ENCODE assay signal across 30 cellular contexts in genomic region chr16:82859638-82860037, GRCh38.
"Had no signal": no experiment of that assay in that cellular context is flagged by ENCODE, and none has a peak within 500 bp of the region (broad histone marks: within the 10 kb centered on the region; RNA-seq: fewer than 3 reads in every experiment).

No MANE protein-coding gene starts in this region.

- H3K27ac ChIP-seq: body of pancreas, colonic mucosa, dorsolateral prefrontal cortex, WERI-Rb-1 had no signal

- H3K9me3 ChIP-seq: body of pancreas, colonic mucosa had no signal

- FAIRE-seq: astrocyte, frontal cortex had no signal

- H3K4me3 ChIP-seq: body of pancreas, colonic mucosa, dorsolateral prefrontal cortex had no signal

- ATAC-seq: activated CD4-positive, alpha-beta T cell treated with anti-CD3 and anti-CD28 coated beads for 36 hours; activated naive CD4-positive, alpha-beta T cell treated with anti-CD3 and anti-CD28 coated beads, Interleukin-2, amount 50 U/mL, for 72 hours; activated T-cell treated with anti-CD3 and anti-CD28 coated beads, Interleukin-2, amount 50 U/mL, for 72 hours; body of pancreas; esophagus mucosa; T-helper 17 cell had no signal

- H3K27me3 ChIP-seq: body of pancreas, colonic mucosa, dorsolateral prefrontal cortex had no signal

- H3K4me1 ChIP-seq: body of pancreas, colonic mucosa had no signal

- H3K36me3 ChIP-seq: colonic mucosa, WERI-Rb-1 had no signal

- DNase-seq: activated B cell treated with CpG ODN at 0.5 μM for 24 hours; activated CD4-positive, alpha-beta memory T cell treated with anti-CD3 and anti-CD28 coated beads, Interleukin-2, amount 10 ng/mL, durations not matched to agents 7 days and 5 days; activated CD4-positive, alpha-beta T cell treated with anti-CD3 and anti-CD28 coated beads for 36 hours; activated CD4-positive, alpha-beta T cell treated with anti-CD3 and anti-CD28 coated beads, Interleukin-2, amount 10 ng/mL, durations not matched to agents 24 days and 14 days; activated CD4-positive, CD25-positive, alpha-beta regulatory T cell treated with anti-CD3 and anti-CD28 coated beads, Interleukin-2, amount 50 U/mL, for 72 hours; activated CD8-positive, alpha-beta memory T cell treated with anti-CD3 and anti-CD28 coated beads, Interleukin-2, amount 50 U/mL, for 48 hours; activated gamma-delta T cell; activated naive CD4-positive, alpha-beta T cell; activated naive CD4-positive, alpha-beta T cell treated with anti-CD3 and anti-CD28 coated beads, Interleukin-2, amount 10 ng/mL, durations not matched to agents 7 days and 5 days; activated naive CD8-positive, alpha-beta T cell treated with anti-CD3 and anti-CD28 coated beads, Interleukin-2, amount 10 ng/mL, durations not matched to agents 7 days and 5 days; activated T-cell treated with anti-CD3 and anti-CD28 coated beads for 4 hours; activated T-cell treated with anti-CD3 and anti-CD28 coated beads, Interleukin-2, amount 50 U/mL, for 24 hours; activated T-cell treated with anti-CD3 and anti-CD28 coated beads, Interleukin-2, amount 50 U/mL, for 72 hours; anterior cingulate cortex; body of pancreas; caudate nucleus; colonic mucosa; dorsolateral prefrontal cortex; effector memory CD4-positive, alpha-beta T cell; endodermal cell; foreskin fibroblast; head of caudate nucleus; hippocampal formation; T-helper 17 cell; T1000; WERI-Rb-1 had no signal
